In the genomic region with DNA sequence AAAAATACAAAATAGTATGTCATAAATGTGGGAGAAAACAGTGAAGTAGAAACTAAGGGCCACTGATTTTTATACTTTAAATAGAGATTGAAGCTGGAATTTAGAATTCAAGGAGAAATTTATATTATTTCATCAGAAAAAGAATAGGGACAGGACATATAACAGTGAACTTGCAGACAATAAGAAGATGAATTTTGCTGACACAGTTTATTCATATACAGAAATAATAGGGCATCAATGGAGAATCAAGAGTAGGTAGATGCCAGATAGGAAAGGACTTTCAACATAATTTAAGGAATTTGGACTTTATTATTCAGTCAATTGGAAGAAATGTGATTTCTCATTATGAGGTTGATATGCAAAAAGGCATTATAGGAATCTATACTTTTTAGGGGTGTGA, we compare ENCODE assay signal across 25 cellular contexts.
"Had no signal": no experiment of that assay in that cellular context is flagged by ENCODE, and none has a peak within 500 bp of the region (broad histone marks: within the 10 kb centered on the region; RNA-seq: fewer than 3 reads in every experiment).

No MANE protein-coding gene starts in this region.

- DNase-seq: stimulated activated CD4-positive, alpha-beta T cell treated with anti-CD3 and anti-CD28 coated beads, Interleukin-2, amount 100 ng/mL, for 48 hours; stimulated activated CD4-positive, alpha-beta T cell treated with anti-CD3 and anti-CD28 coated beads, Interleukin-4, amount 100 ng/mL, for 1 hour; stimulated activated CD4-positive, alpha-beta T cell treated with anti-CD3 and anti-CD28 coated beads, Interleukin-4, amount 100 ng/mL, for 24 hours; stimulated activated CD4-positive, alpha-beta T cell treated with anti-CD3 and anti-CD28 coated beads, Interleukin-4, amount 100 ng/mL, for 4 hours; stimulated activated CD8-positive, alpha-beta memory T cell treated with anti-CD3 and anti-CD28 coated beads, Interleukin-4, amount 100 ng/mL, for 48 hours; stimulated activated naive B cell treated with anti-CD40 and anti-IgM and Interleukin-4, amounts not matched to agents 10 μg/mL and 1 μg/mL and 100 μg/mL, for 72 hours; stimulated activated naive CD4-positive, alpha-beta T cell; stimulated activated naive CD4-positive, alpha-beta T cell treated with Interleukin-2 at 50 U/mL for 16 hours; stimulated activated naive CD8-positive, alpha-beta T cell treated with anti-CD3 and anti-CD28 coated beads, Interleukin-15, amount 100 ng/mL, for 72 hours; stimulated activated naive CD8-positive, alpha-beta T cell treated with anti-CD3 and anti-CD28 coated beads, Interleukin-15, Interleukin-2, amounts not matched to agents 100 U/mL and 50 U/mL, for 24 hours; substantia nigra; testis; thyroid gland; tibial artery; transverse colon; upper lobe of left lung; upper lobe of right lung; uterus had no signal

- H3K4me1 ChIP-seq: testis, thyroid gland, tibial artery, tibial nerve, transverse colon, upper lobe of left lung, upper lobe of right lung, uterus, vagina had no signal

- H3K4me3 ChIP-seq: suprapubic skin, testis, thoracic aorta, thyroid gland, tibial artery, tibial nerve, transverse colon, upper lobe of left lung, upper lobe of right lung, uterus, vagina had no signal

- FAIRE-seq: urothelium cell line had no signal

- H3K27me3 ChIP-seq: suprapubic skin, testis, thyroid gland, tibial artery, tibial nerve, upper lobe of left lung, upper lobe of right lung, uterus, vagina had no signal

- H3K27ac ChIP-seq: suprapubic skin, testis, thoracic aorta, thyroid gland, tibial artery, tibial nerve, transverse colon, upper lobe of left lung, upper lobe of right lung, uterus, vagina had no signal

- ATAC-seq: stimulated activated effector memory CD8-positive, alpha-beta T cell treated with anti-CD3 and anti-CD28 coated beads, Interleukin-12 subunit alpha, Interleukin-12 subunit beta, amount 100 ng/mL, for 72 hours; stimulated activated memory B cell treated with anti-CD40 and anti-IgM and Interleukin-4, amounts not matched to agents 10 μg/mL and 1 μg/mL and 100 μg/mL, for 72 hours; stimulated activated naive B cell treated with anti-CD40 and anti-IgM and Interleukin-4, amounts not matched to agents 10 μg/mL and 1 μg/mL and 100 μg/mL, for 72 hours; stimulated activated naive CD8-positive, alpha-beta T cell treated with anti-CD3 and anti-CD28 coated beads, Interleukin-15, amount 100 ng/mL, for 72 hours; stimulated activated naive CD8-positive, alpha-beta T cell treated with anti-CD3 and anti-CD28 coated beads, Interleukin-15, Interleukin-2, amounts not matched to agents 100 U/mL and 50 U/mL, for 24 hours; upper lobe of right lung had no signal

- H3K9me3 ChIP-seq: suprapubic skin, testis, thyroid gland, upper lobe of left lung, uterus, vagina had no signal

- H3K36me3 ChIP-seq: suprapubic skin, thoracic aorta, thyroid gland, tibial artery, tibial nerve, transverse colon, upper lobe of left lung, upper lobe of right lung, uterus, vagina had no signal
